In the genomic region with DNA sequence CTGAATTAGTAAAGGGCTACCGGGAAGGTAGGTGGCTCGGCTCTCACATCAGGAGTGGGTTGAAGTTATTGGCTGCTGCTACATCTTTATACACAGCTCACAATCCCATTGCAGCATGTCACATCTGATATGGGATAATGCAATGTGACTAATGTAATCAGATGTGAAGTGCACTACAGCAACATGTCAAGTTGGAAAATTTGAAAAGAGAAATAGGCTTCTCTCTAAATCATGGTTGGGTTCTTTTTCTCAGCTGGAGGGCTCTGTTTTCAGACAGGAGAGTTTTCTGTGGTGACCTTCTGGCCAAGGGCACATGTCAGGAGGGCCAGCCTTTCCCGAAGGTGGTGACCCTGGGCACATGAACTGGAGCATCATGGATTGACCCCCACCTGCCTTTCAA, we compare ENCODE assay signal across 15 cellular contexts.
DNase-seq lines count a peak whose midpoint lies in the region; ATAC-seq and TF ChIP-seq lines count a peak whose summit lies in the region.
"Had no signal": no experiment of that assay in that cellular context is flagged by ENCODE, and none has a peak within 500 bp of the region (broad histone marks: within the 10 kb centered on the region; RNA-seq: fewer than 3 reads in every experiment).

No MANE protein-coding gene starts in this region.

- H4K5ac ChIP-seq in IMR-90 (ENCODE audit: low read depth, low read length), result no peak overlapping the region

- CTCF ChIA-PET in IMR-90 (lab: Yijun Ruan, JAX), result interaction anchor here (0.6 kb wide), 1 partner anchor 607 kb away, joined by 5 read pairs; no protein-coding TSS in a partner anchor

- no peaks in the 10 kb centered on the region for H3K9me3 ChIP-seq in IMR-90 (ENCODE audit: control insufficient read depth, insufficient read depth, low read length)
- no peaks in the 10 kb centered on the region for H3K9me3 ChIP-seq in esophagus muscularis mucosa
- H3K9me3 ChIP-seq in upper lobe of right lung, result no peaks in the 10 kb centered on the region
- H3K9me3 ChIP-seq: A549; BLaER1 treated with 17β-estradiol and CSF1 and Interleukin-3, amounts not matched to agents 10 nM and 100 nM; Caco-2 had no signal

- no peaks in the 10 kb centered on the region for H3K27me3 ChIP-seq in IMR-90 (ENCODE audit: control insufficient read depth, insufficient read depth, low read length)
- H3K27me3 ChIP-seq in esophagus muscularis mucosa, result peaks cover 0 to 6% (median 0%) of the 10 kb centered on the region in 4 donors
- H3K27me3 ChIP-seq in upper lobe of right lung, result no peaks in the 10 kb centered on the region
- H3K27me3 ChIP-seq: BLaER1 treated with 17β-estradiol and CSF1 and Interleukin-3, amounts not matched to agents 10 nM and 100 nM had no signal

- no peak overlapping the region for H3K27ac ChIP-seq in IMR-90 (ENCODE audit: insufficient read depth, low read length)
- no peak overlapping the region for H3K27ac ChIP-seq in esophagus muscularis mucosa (replicated peaks in 1 of 4)
- H3K27ac ChIP-seq in upper lobe of right lung, result no peak overlapping the region
- H3K27ac ChIP-seq: 22Rv1; A549; BLaER1 treated with 17β-estradiol and CSF1 and Interleukin-3, amounts not matched to agents 10 nM and 100 nM had no signal

- H2BK5ac ChIP-seq in IMR-90 (ENCODE audit: low read depth, low read length, poor library complexity, severe bottlenecking), result no peak overlapping the region

- peaks cover 9% of the 10 kb centered on the region for H3K4me1 ChIP-seq in IMR-90 (ENCODE audit: control insufficient read depth, insufficient read depth, low read length)
- no peaks in the 10 kb centered on the region for H3K4me1 ChIP-seq in esophagus muscularis mucosa
- H3K4me1 ChIP-seq in upper lobe of right lung, result no peaks in the 10 kb centered on the region
- H3K4me1 ChIP-seq: A549; BLaER1 treated with 17β-estradiol and CSF1 and Interleukin-3, amounts not matched to agents 10 nM and 100 nM; Caco-2 had no signal

- no peak overlapping the region for H3K4me2 ChIP-seq in IMR-90 (ENCODE audit: low read depth, low read length)
- H3K4me2 ChIP-seq: A549; BLaER1 treated with 17β-estradiol and CSF1 and Interleukin-3, amounts not matched to agents 10 nM and 100 nM had no signal

- no peak for DNase-seq in IMR-90
- peak; percentile 87 for DNase-seq in esophagus muscularis mucosa (ENCODE audit: extremely low spot score)
- DNase-seq in retina, result peak; percentile 57
- DNase-seq in upper lobe of right lung, result no peak
- DNase-seq: AML-193; Caco-2; Calu3; CD4-positive, alpha-beta T cell; CD8-positive, alpha-beta T cell; DMS79 treated with DMSO at 0.1 percent for 48 hours; GF-D8 had no signal

- no peak overlapping the region for H2BK20ac ChIP-seq in IMR-90 (ENCODE audit: low read depth, low read length)

- no peak for TF ChIP-seq CTCF in IMR-90 (conservative IDR thresholded peaks at IDR 0.05; ENCODE audit: low read depth, low read length)
- no peak for TF ChIP-seq CTCF in esophagus muscularis mucosa (IDR thresholded peaks at IDR 0.05)
- TF ChIP-seq CTCF in upper lobe of right lung (IDR thresholded peaks at IDR 0.05), result no peak

- H3K23ac ChIP-seq in IMR-90 (ENCODE audit: low read depth, low read length), result no peak overlapping the region

- H3K4me3 ChIP-seq in IMR-90 (ENCODE audit: insufficient read depth, low read depth, low read length) (no peak overlapping the region), esophagus muscularis mucosa (no peak overlapping the region), upper lobe of right lung (no peak overlapping the region)
- H3K4me3 ChIP-seq: A549; BLaER1 treated with 17β-estradiol and CSF1 and Interleukin-3, amounts not matched to agents 10 nM and 100 nM had no signal

- no peak overlapping the region for H3K9ac ChIP-seq in IMR-90 (ENCODE audit: low read depth, low read length)
- H3K9ac ChIP-seq: BLaER1 treated with 17β-estradiol and CSF1 and Interleukin-3, amounts not matched to agents 10 nM and 100 nM had no signal

- no peak overlapping the region for H3K14ac ChIP-seq in IMR-90 (replicated peaks; ENCODE audit: low read depth, low read length)

- TF ChIP-seq POLR2A in IMR-90 (IDR thresholded peaks at IDR 0.05; ENCODE audit: low read depth, low read length), result no peak
- no peak for TF ChIP-seq POLR2A in esophagus muscularis mucosa (IDR thresholded peaks at IDR 0.05; ENCODE audit: low read depth)

- H4K20me1 ChIP-seq in IMR-90 (ENCODE audit: insufficient read depth, low read length), result no peaks in the 10 kb centered on the region
- H4K20me1 ChIP-seq: BLaER1 treated with 17β-estradiol and CSF1 and Interleukin-3, amounts not matched to agents 10 nM and 100 nM had no signal

- dilution Hi-C loops in IMR-90 (cut with HindIII; ENCODE audit: low sequenced_read_pairs, unreplicated experiment), result no loop called here

- H3K4ac ChIP-seq in IMR-90 (ENCODE audit: low read depth, low read length), result no peak overlapping the region; the same call in 1 of the 2 replicates

- peak overlapping the region; percentile 53; the same call in 1 of the 2 replicates for H3K18ac ChIP-seq in IMR-90 (ENCODE audit: low read depth, low read length)

- H2AK9ac ChIP-seq in IMR-90 (replicated peaks; ENCODE audit: low read depth, low read length, poor library complexity), result no peak overlapping the region

- peaks cover 8% of the 10 kb centered on the region for H3K9me1 ChIP-seq in IMR-90 (ENCODE audit: insufficient read depth, low read length)

- TF ChIP-seq EP300 in esophagus muscularis mucosa (IDR thresholded peaks at IDR 0.05), result no peak

- no TSS peak for BruUV-seq in IMR-90 (replicated peaks; lab: Mats Ljungman, UMichigan)

- TF ChIP-seq RAD21 in IMR-90 (IDR thresholded peaks at IDR 0.05; ENCODE audit: low read length), result no peak

- H2AK5ac ChIP-seq in IMR-90 (ENCODE audit: low read depth, low read length), result no peak overlapping the region

- 0 out of 3 replicates have a peak overlapping the region, but pooled peaks have one; percentile 38 for H2BK15ac ChIP-seq in IMR-90 (ENCODE audit: low read depth, low read length)

- intact Hi-C loops in IMR-90 (cut with micrococcal nuclease), result no loop called here
- intact Hi-C loops in esophagus muscularis mucosa (cut with DNase I), result loop anchor here (10.0 kb wide), 1 partner anchor 53 kb away; no protein-coding TSS in a partner anchor
- intact Hi-C loops in upper lobe of right lung (cut with DNase I), result no loop called here

- POLR2A ChIA-PET in IMR-90 (lab: Charles Lee; ENCODE audit: unreplicated experiment), result no interaction called here

- no peak overlapping the region for H3K56ac ChIP-seq in IMR-90 (ENCODE audit: extremely low read depth, insufficient read depth, low read length)

- H4K91ac ChIP-seq in IMR-90 (ENCODE audit: insufficient read depth, low read depth, low read length), result no peak overlapping the region

- no peaks in the 10 kb centered on the region for H3K36me3 ChIP-seq in IMR-90 (ENCODE audit: control insufficient read depth, insufficient read depth, low read length)
- no peaks in the 10 kb centered on the region for H3K36me3 ChIP-seq in esophagus muscularis mucosa
- no peaks in the 10 kb centered on the region for H3K36me3 ChIP-seq in upper lobe of right lung
- H3K36me3 ChIP-seq: BLaER1 treated with 17β-estradiol and CSF1 and Interleukin-3, amounts not matched to agents 10 nM and 100 nM had no signal

- ATAC-seq in IMR-90 (ENCODE audit: low read depth) (no peak), upper lobe of right lung (no peak)
- ATAC-seq in activated CD4-positive, CD25-positive, alpha-beta regulatory T cell treated with anti-CD3 and anti-CD28 coated beads, Interleukin-2, amount 50 U/mL, for 24 hours, result no peak
- ATAC-seq: A549; CD8-positive, alpha-beta T cell had no signal

- WGBS in IMR-90 (ENCODE audit: extremely low coverage in 2 of 2, insufficient read length in 1 of 2), 2 experiments, result no CpG with 5 or more reads among the region's 3 CpGs
- WGBS in esophagus muscularis mucosa, result 78% methylated on average over 3 of the region's 3 CpGs

- no peaks in the 10 kb centered on the region for H3K79me1 ChIP-seq in IMR-90 (ENCODE audit: low read depth in 1 of 2, low read length in 2 of 2)

- no peak overlapping the region for H2AFZ ChIP-seq in IMR-90 (replicated peaks; ENCODE audit: low read length, poor library complexity)

- H4K8ac ChIP-seq in IMR-90 (ENCODE audit: low read depth in 2 of 2, low read length in 2 of 2), result no peak overlapping the region

- H2BK120ac ChIP-seq in IMR-90 (ENCODE audit: low read depth, low read length), result no peak overlapping the region

- in situ Hi-C loops in IMR-90 (cut with MboI; ENCODE audit: low sequenced_read_pairs), result no loop called here

TF ChIP-seq in IMR-90, 13 proteins besides CTCF, POLR2A, EP300 and RAD21:
- TF ChIP-seq FOS (IDR thresholded peaks at IDR 0.05; ENCODE audit: low read depth, low read length) (no peak), CEBPB (IDR thresholded peaks at IDR 0.05; ENCODE audit: low read depth, low read length) (no peak), CHD1 (IDR thresholded peaks at IDR 0.05; ENCODE audit: low read depth, low read length) (no peak), MAFK (IDR thresholded peaks at IDR 0.05; ENCODE audit: low read depth, low read length) (no peak), MXI1 (IDR thresholded peaks at IDR 0.05; ENCODE audit: borderline replicate concordance, low read depth, low read length) (no peak), MAZ (IDR thresholded peaks at IDR 0.05; ENCODE audit: borderline replicate concordance, low read depth, low read length) (no peak), NFE2L2 (IDR thresholded peaks at IDR 0.05; ENCODE audit: low read depth, low read length) (no peak), RCOR1 (IDR thresholded peaks at IDR 0.05; ENCODE audit: insufficient replicate concordance, low read length) (no peak), SMC3 (IDR thresholded peaks at IDR 0.05; ENCODE audit: low read depth, low read length) (no peak)
- TF ChIP-seq, protein P1, sequence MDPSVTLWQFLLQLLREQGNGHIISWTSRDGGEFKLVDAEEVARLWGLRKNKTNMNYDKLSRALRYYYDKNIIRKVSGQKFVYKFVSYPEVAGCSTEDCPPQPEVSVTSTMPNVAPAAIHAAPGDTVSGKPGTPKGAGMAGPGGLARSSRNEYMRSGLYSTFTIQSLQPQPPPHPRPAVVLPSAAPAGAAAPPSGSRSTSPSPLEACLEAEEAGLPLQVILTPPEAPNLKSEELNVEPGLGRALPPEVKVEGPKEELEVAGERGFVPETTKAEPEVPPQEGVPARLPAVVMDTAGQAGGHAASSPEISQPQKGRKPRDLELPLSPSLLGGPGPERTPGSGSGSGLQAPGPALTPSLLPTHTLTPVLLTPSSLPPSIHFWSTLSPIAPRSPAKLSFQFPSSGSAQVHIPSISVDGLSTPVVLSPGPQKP (IDR thresholded peaks at IDR 0.05; ENCODE audit: borderline replicate concordance, low read depth, low read length), result no peak
- TF ChIP-seq, protein P2, sequence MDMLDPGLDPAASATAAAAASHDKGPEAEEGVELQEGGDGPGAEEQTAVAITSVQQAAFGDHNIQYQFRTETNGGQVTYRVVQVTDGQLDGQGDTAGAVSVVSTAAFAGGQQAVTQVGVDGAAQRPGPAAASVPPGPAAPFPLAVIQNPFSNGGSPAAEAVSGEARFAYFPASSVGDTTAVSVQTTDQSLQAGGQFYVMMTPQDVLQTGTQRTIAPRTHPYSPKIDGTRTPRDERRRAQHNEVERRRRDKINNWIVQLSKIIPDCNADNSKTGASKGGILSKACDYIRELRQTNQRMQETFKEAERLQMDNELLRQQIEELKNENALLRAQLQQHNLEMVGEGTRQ (IDR thresholded peaks at IDR 0.05; ENCODE audit: low read depth, low read length), result no peak

Comparison
In these comparisons a context has a peak if more than half of its experiments do, and no peak if none do; other contexts are left out.
1. DNase-seq: peak in esophagus muscularis mucosa (single experiment) and retina (single experiment); none in IMR-90 (single experiment) and upper lobe of right lung (single experiment).